In the genomic region with DNA sequence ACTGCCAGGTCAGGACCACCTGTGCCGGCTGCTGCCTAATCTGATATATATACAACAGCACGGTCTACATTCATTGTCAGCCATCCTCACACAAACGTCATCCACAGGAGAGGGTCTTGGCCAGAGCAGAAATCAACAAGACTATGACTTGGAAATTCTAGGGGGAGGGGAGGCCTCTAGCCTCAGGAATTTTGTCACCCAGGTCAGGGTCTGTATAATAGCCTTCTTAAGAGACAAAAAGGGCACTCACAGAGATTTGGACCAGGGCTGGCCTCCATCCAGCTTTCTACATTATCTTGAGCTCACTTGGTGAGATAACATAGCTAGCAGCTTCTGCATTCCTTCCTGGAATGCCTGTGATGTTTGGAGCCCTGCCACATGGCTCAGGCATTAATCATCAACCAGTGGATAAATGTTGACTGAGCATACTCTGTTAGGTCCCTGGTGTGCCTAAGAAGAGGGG, we compare ENCODE assay signal across 11 cellular contexts. TPM values are rescaled to one million over a fixed set of nuclear protein-coding genes. Genes with fewer than 3 reads are reported as not detected.
A peak's percentile ranks its signal among the peaks of the same experiment; 100 is the strongest.
DNase-seq lines count a peak whose midpoint lies in the region; ATAC-seq, FAIRE-seq and TF ChIP-seq lines count a peak whose summit lies in the region.
"Had no signal": no experiment of that assay in that cellular context is flagged by ENCODE, and none has a peak within 500 bp of the region (broad histone marks: within the 10 kb centered on the region; RNA-seq: fewer than 3 reads in every experiment).

No MANE protein-coding gene starts in this region.

- FAIRE-seq in small intestine (lab: Jason Lieb, UNC) = no peak

- POLR2A ChIA-PET in HEK293 (lab: Yijun Ruan, JAX) = interaction anchor here (1.1 to 1.2 kb wide), 2 partner anchors 17 to 55 kb away, joined by 3 to 6 read pairs; no protein-coding TSS in a partner anchor

- in situ Hi-C loops in GM13977 (cut with MboI; ENCODE audit: low pct_unique_long_range_greater_than_20kb, low sequenced_read_pairs, unreplicated experiment) = loop anchor here (10.0 kb wide), 1 partner anchor 156 kb away; no protein-coding TSS in a partner anchor

- 29 to 57% (median 53%) methylated on average over 3 of the region's 3 CpGs for WGBS in adrenal gland, 4 donors
- WGBS in small intestine, 3 donors = 6 to 44% (median 27%) methylated on average over 3 of the region's 3 CpGs

- H3K36me3 ChIP-seq in HEK293 (ENCODE audit: control insufficient read depth in 2 of 2, insufficient read depth in 1 of 2, low read length in 2 of 2) (no peaks in the 10 kb centered on the region), adrenal gland (replicated peaks in 1 of 2) (no peaks in the 10 kb centered on the region), small intestine (ENCODE audit: control insufficient read depth in 2 of 2, insufficient read depth in 2 of 2, low read length in 2 of 2) (no peaks in the 10 kb centered on the region)
- H3K36me3 ChIP-seq: esophagus squamous epithelium had no signal

- no peak overlapping the region for H3K27ac ChIP-seq in HEK293 (ENCODE audit: extremely low read depth, low read depth, low read length)
- peak overlapping the region in 1 of 5 donors; percentile 33 for H3K27ac ChIP-seq in adrenal gland
- H3K27ac ChIP-seq in small intestine (ENCODE audit: low read depth in 1 of 2, low read length in 1 of 2) = no peak overlapping the region
- H3K27ac ChIP-seq: esophagus squamous epithelium had no signal

- TF ChIP-seq POLR2A in adrenal gland (IDR thresholded peaks at IDR 0.05) = no peak

- no peak for TF ChIP-seq CTCF in HEK293 (tag by site-specific recombination; IDR thresholded peaks at IDR 0.05)
- no peak for TF ChIP-seq CTCF in adrenal gland (IDR thresholded peaks at IDR 0.05)
- TF ChIP-seq CTCF in GM13977 (IDR thresholded peaks at IDR 0.05; ENCODE audit: extremely low read depth, insufficient read depth, missing control alignments) = no peak

- DNase-seq in adrenal gland (peak; percentile 66 to 98 (median 95)), left ventricle myocardium superior (peak; percentile 81), small intestine (peak; percentile 85), GM13977 (ENCODE audit: low spot score) (no peak), NCI-H524 (lab: John Stamatoyannopoulos, UW) (no peak)
- DNase-seq: activated CD8-positive, alpha-beta T cell treated with anti-CD3 and anti-CD28 coated beads, Interleukin-2, amount 10 ng/mL, durations not matched to agents 7 days and 5 days; esophagus squamous epithelium; stimulated activated CD4-positive, alpha-beta T cell treated with anti-CD3 and anti-CD28 coated beads, Interleukin-4, amount 100 ng/mL, for 24 hours had no signal

- intact Hi-C loops in adrenal gland (cut with DNase I) (loop anchor here in 1 of 2 donors (5.0 kb wide), 1 partner anchor 179 kb away; no protein-coding TSS in a partner anchor), left ventricle myocardium superior (cut with micrococcal nuclease) (loop anchor here (10.0 kb wide), 1 partner anchor 56 kb away; no protein-coding TSS in a partner anchor)

- ATAC-seq in left ventricle myocardium superior (peak; percentile 95), HG02588 (IDR thresholded peaks at IDR 0.05; ENCODE audit: unreplicated experiment) (no peak), HG02884 (IDR thresholded peaks at IDR 0.05; ENCODE audit: unreplicated experiment) (no peak)
- ATAC-seq: activated CD8-positive, alpha-beta T cell treated with anti-CD3 and anti-CD28 coated beads, Interleukin-2, amount 10 ng/mL, durations not matched to agents 7 days and 5 days had no signal

- CTCF ChIA-PET in HEK293 (lab: Yijun Ruan, JAX) = interaction anchor here (0.5 to 6.1 kb wide), 4 partner anchors 13 to 534 kb away, joined by 3 to 59 read pairs (median 4); no protein-coding TSS in a partner anchor

- H3K4me3 ChIP-seq in HEK293 (ENCODE audit: low read depth, low read length) (no peak overlapping the region), adrenal gland (no peak overlapping the region), small intestine (ENCODE audit: low read depth in 1 of 2, low read length in 2 of 2) (no peak overlapping the region)
- H3K4me3 ChIP-seq: esophagus squamous epithelium had no signal

- H3K9me3 ChIP-seq in HEK293 (ENCODE audit: control insufficient read depth, insufficient read depth, low read depth, low read length) (no peaks in the 10 kb centered on the region), adrenal gland (replicated peaks in 1 of 3) (no peaks in the 10 kb centered on the region), small intestine (ENCODE audit: control insufficient read depth, low read depth) (no peaks in the 10 kb centered on the region)
- H3K9me3 ChIP-seq: esophagus squamous epithelium had no signal

- H3K27me3 ChIP-seq in adrenal gland (no peaks in the 10 kb centered on the region), small intestine (ENCODE audit: control insufficient read depth in 2 of 2, insufficient read depth in 2 of 2, low read length in 2 of 2) (no peaks in the 10 kb centered on the region)
- H3K27me3 ChIP-seq: esophagus squamous epithelium had no signal

- peaks cover 12% of the 10 kb centered on the region for H3K4me1 ChIP-seq in HEK293 (ENCODE audit: control insufficient read depth, insufficient read depth, low read length)
- H3K4me1 ChIP-seq in adrenal gland (replicated peaks in 1 of 2) = peaks cover 0 to 11% of the 10 kb centered on the region in 2 donors
- peaks cover 0 to 2% of the 10 kb centered on the region in 2 donors for H3K4me1 ChIP-seq in small intestine (ENCODE audit: control insufficient read depth in 2 of 2, insufficient read depth in 1 of 2, low read depth in 1 of 2, low read length in 1 of 2)

TF ChIP-seq in HEK293, 187 proteins besides CTCF, POLR2A, EP300 and RAD21:
- TF ChIP-seq ZNF423 (tag by site-specific recombination; IDR thresholded peaks at IDR 0.05) = no peak
- TF ChIP-seq ZXDB (tag by site-specific recombination; IDR thresholded peaks at IDR 0.05) = peak; percentile 42
- peak; percentile 30; the same call in 1 of the 2 replicates for TF ChIP-seq ZNF629 (tag by site-specific recombination; IDR thresholded peaks at IDR 0.05)
- peak; percentile 54; the same call in 1 of the 2 replicates for TF ChIP-seq ZBTB21 (tag by site-specific recombination; IDR thresholded peaks at IDR 0.05)
- TF ChIP-seq ZNF660 (tag by site-specific recombination; IDR thresholded peaks at IDR 0.05) = peak; percentile 76
- TF ChIP-seq, protein P1, sequence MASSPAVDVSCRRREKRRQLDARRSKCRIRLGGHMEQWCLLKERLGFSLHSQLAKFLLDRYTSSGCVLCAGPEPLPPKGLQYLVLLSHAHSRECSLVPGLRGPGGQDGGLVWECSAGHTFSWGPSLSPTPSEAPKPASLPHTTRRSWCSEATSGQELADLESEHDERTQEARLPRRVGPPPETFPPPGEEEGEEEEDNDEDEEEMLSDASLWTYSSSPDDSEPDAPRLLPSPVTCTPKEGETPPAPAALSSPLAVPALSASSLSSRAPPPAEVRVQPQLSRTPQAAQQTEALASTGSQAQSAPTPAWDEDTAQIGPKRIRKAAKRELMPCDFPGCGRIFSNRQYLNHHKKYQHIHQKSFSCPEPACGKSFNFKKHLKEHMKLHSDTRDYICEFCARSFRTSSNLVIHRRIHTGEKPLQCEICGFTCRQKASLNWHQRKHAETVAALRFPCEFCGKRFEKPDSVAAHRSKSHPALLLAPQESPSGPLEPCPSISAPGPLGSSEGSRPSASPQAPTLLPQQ (tag by site-specific recombination; IDR thresholded peaks at IDR 0.05) = peak; percentile 59; the same call in 1 of the 2 replicates
- TF ChIP-seq ZNF366 (tag by site-specific recombination; conservative IDR thresholded peaks at IDR 0.05) = peak; percentile 43; the same call in 1 of the 2 replicates
- peak; percentile 40; the same call in 1 of the 2 replicates for TF ChIP-seq GLIS1 (tag by site-specific recombination; IDR thresholded peaks at IDR 0.05)
- TF ChIP-seq ZNF571 (tag by site-specific recombination; IDR thresholded peaks at IDR 0.05) = no peak
- 0 out of 2 replicates have a peak, but pooled peaks have one; percentile 55 for TF ChIP-seq BCL6B (tag by site-specific recombination; IDR thresholded peaks at IDR 0.05)
TF ChIP-seq in HEK293: peak in this region for 8.

RNA-seq across cellular contexts. Expression of gene CTIF, which starts 50.4 kb away (rescaled TPM):
- total RNA-seq in adrenal gland = 10 to 100 TPM; 31.5 to 98.7 (median 57.0) TPM
- 100 to 1,000 TPM in 1 of 3 donors, 10 to 100 TPM in 2; 33.4 to 159 (median 68.0) TPM for polyA plus RNA-seq in adrenal gland
- 59.9 TPM for total RNA-seq in left ventricle myocardium superior
- 10 to 100 TPM in 2 of 3 donors, 1 to 10 TPM in 1; 8.1 to 22.6 (median 12.5) TPM for polyA plus RNA-seq in small intestine

Comparison
In these comparisons a context has a peak if more than half of its experiments do, and no peak if none do; other contexts are left out.
1. DNase-seq: peak in adrenal gland (7 of 7), left ventricle myocardium superior (single experiment) and small intestine (single experiment); none in GM13977 (single experiment) and NCI-H524 (0 of 2).